In genomic region chr3:169669816-169670215, GRCh38 we compare ENCODE assay signal across 7 cellular contexts. TPM values are rescaled to one million over a fixed set of nuclear protein-coding genes. Genes with fewer than 3 reads are reported as not detected.
"Had no signal": no experiment of that assay in that cellular context is flagged by ENCODE, and none has a peak within 500 bp of the region (broad histone marks: within the 10 kb centered on the region; RNA-seq: fewer than 3 reads in every experiment).

No MANE protein-coding gene starts in this region.

- H3K27ac Mint-ChIP-seq: naive thymus-derived CD8-positive, alpha-beta T cell had no signal

- H3K4me3 ChIP-seq: mucosa of descending colon had no signal

- DNase-seq: central memory CD4-positive, alpha-beta T cell; cortex of kidney; effector memory CD4-positive, alpha-beta T cell had no signal

- H3K36me3 ChIP-seq: gastroesophageal sphincter had no signal

RNA-seq across cellular contexts. Expression of gene MECOM, which starts 6.3 kb away (rescaled TPM):
- total RNA-seq: naive thymus-derived CD8-positive, alpha-beta T cell; T-helper 2 cell treated with Interferon-gamma antibody and Interleukin-4, amounts not matched to agents 100 ng/mL and 5 ng/mL, for 36 hours had no signal
- polyA plus RNA-seq: naive thymus-derived CD8-positive, alpha-beta T cell had no signal
